In the genomic region with DNA sequence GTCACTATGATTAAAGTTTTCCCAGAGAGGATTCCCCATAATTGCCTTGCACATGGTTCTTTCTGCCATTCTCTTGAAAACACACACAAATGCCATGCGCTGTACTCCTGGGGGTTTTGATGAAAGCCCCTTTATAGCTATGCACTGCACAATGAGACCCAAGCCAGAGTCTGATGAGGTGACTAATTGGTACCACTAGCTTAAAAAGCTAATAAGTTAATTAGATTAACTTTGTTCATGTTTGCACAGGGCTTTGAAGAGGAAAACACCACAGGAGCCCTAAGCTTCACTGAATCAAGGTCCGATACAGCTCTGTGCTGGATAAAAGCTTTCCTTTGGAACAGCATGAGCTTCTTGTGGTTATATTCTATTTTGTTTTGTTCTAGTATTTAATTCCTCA, we compare ENCODE assay signal across 1 cellular context.
TF ChIP-seq lines count a peak whose summit lies in the region.

No MANE protein-coding gene starts in this region.

TF ChIP-seq in GM23338, 12 proteins besides CTCF, POLR2A, EP300 and RAD21 (continued from another document):
- TF ChIP-seq, protein P1, sequence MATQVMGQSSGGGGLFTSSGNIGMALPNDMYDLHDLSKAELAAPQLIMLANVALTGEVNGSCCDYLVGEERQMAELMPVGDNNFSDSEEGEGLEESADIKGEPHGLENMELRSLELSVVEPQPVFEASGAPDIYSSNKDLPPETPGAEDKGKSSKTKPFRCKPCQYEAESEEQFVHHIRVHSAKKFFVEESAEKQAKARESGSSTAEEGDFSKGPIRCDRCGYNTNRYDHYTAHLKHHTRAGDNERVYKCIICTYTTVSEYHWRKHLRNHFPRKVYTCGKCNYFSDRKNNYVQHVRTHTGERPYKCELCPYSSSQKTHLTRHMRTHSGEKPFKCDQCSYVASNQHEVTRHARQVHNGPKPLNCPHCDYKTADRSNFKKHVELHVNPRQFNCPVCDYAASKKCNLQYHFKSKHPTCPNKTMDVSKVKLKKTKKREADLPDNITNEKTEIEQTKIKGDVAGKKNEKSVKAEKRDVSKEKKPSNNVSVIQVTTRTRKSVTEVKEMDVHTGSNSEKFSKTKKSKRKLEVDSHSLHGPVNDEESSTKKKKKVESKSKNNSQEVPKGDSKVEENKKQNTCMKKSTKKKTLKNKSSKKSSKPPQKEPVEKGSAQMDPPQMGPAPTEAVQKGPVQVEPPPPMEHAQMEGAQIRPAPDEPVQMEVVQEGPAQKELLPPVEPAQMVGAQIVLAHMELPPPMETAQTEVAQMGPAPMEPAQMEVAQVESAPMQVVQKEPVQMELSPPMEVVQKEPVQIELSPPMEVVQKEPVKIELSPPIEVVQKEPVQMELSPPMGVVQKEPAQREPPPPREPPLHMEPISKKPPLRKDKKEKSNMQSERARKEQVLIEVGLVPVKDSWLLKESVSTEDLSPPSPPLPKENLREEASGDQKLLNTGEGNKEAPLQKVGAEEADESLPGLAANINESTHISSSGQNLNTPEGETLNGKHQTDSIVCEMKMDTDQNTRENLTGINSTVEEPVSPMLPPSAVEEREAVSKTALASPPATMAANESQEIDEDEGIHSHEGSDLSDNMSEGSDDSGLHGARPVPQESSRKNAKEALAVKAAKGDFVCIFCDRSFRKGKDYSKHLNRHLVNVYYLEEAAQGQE (IDR thresholded peaks at IDR 0.05; ENCODE audit: unreplicated experiment) = no peak
- no peak for TF ChIP-seq ZNF114 (CRISPR knock-in tag; IDR thresholded peaks at IDR 0.05)
